Comparison of ENCODE assay signal across 21 cellular contexts in the genomic region with DNA sequence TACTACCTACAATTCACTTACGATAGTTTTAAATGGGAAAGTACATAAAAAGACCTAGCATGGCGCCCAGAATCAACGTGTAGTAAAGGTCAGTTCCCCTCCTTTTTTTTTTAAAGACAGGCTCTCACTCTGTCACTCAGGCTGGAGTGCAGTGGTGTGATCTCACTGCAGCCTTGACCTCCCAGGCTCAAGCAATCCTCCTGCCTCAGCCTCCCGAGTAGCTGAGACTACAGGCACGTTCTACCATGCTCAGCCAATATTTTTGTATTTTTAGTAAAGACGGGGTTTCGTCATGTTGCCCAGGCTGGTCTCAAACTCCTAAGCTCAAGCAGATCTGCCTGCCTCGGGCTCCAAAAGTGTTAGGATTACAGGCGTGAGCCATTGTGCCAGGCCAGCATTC.
"Had no signal": no experiment of that assay in that cellular context is flagged by ENCODE, and none has a peak within 500 bp of the region (broad histone marks: within the 10 kb centered on the region; RNA-seq: fewer than 3 reads in every experiment).

No MANE protein-coding gene starts in this region.

- H3K27ac Mint-ChIP-seq: memory B cell, mesothelial cell of epicardium had no signal

- H3K9me3 ChIP-seq: mucosa of descending colon, neutrophil, pancreas, suprapubic skin, transverse colon, upper lobe of right lung, vagina had no signal

- H3K4me1 Mint-ChIP-seq: memory B cell; mesothelial cell of epicardium; naive B cell; stimulated activated naive CD8-positive, alpha-beta T cell treated with anti-CD3 and anti-CD28 coated beads, Interleukin-15, amount 100 ng/mL, for 72 hours had no signal

- DNase-seq: cortex of kidney; effector memory CD8-positive, alpha-beta T cell; mucosa of descending colon; naive B cell; pancreas; stimulated activated CD4-positive, alpha-beta T cell treated with anti-CD3 and anti-CD28 coated beads, Interleukin-12 subunit alpha, Interleukin-12 subunit beta, amount 100 ng/mL, for 4 hours; stimulated activated CD4-positive, alpha-beta T cell treated with anti-CD3 and anti-CD28 coated beads, Interleukin-1b, Interleukin-23, amount 100 ng/mL, for 48 hours; stimulated activated CD4-positive, alpha-beta T cell treated with anti-CD3 and anti-CD28 coated beads, Interleukin-4, amount 100 ng/mL, for 1 hour; stimulated activated CD8-positive, alpha-beta memory T cell treated with anti-CD3 and anti-CD28 coated beads, Interleukin-4, amount 100 ng/mL, for 48 hours; stimulated activated naive CD4-positive, alpha-beta T cell; stimulated activated naive CD8-positive, alpha-beta T cell treated with anti-CD3 and anti-CD28 coated beads, Interleukin-15, amount 100 ng/mL, for 72 hours; transverse colon; upper lobe of right lung had no signal

- H3K4me1 ChIP-seq: pancreas, suprapubic skin, transverse colon, upper lobe of right lung, vagina had no signal

- H3K27me3 ChIP-seq: neutrophil, pancreas, suprapubic skin, transverse colon, upper lobe of right lung, vagina had no signal

- H3K4me3 ChIP-seq: lung, mucosa of descending colon, pancreas, smooth muscle cell, suprapubic skin, transverse colon, upper lobe of right lung, vagina had no signal

- ATAC-seq: effector memory CD8-positive, alpha-beta T cell; mucosa of descending colon; sciatic nerve; stimulated activated naive CD8-positive, alpha-beta T cell treated with anti-CD3 and anti-CD28 coated beads, Interleukin-15, amount 100 ng/mL, for 72 hours; upper lobe of right lung had no signal

- H3K9me3 Mint-ChIP-seq: effector memory CD8-positive, alpha-beta T cell; memory B cell had no signal

- H3K27me3 Mint-ChIP-seq: effector memory CD8-positive, alpha-beta T cell; memory B cell; naive B cell; stimulated activated naive CD8-positive, alpha-beta T cell treated with anti-CD3 and anti-CD28 coated beads, Interleukin-15, amount 100 ng/mL, for 72 hours had no signal

- H3K27ac ChIP-seq: neutrophil, pancreas, suprapubic skin, transverse colon, upper lobe of right lung, vagina had no signal

- H3K4me2 ChIP-seq: smooth muscle cell had no signal

- H3K4me3 Mint-ChIP-seq: effector memory CD8-positive, alpha-beta T cell; memory B cell; mesothelial cell of epicardium; stimulated activated naive CD8-positive, alpha-beta T cell treated with anti-CD3 and anti-CD28 coated beads, Interleukin-15, amount 100 ng/mL, for 72 hours had no signal
